Comparison of ENCODE assay signal across 1 cellular context in genomic region chr6:33609019-33609418, GRCh38.
TF ChIP-seq lines count a peak whose summit lies in the region.

No MANE protein-coding gene starts in this region.

TF ChIP-seq in IMR-90, 13 proteins besides CTCF, POLR2A, EP300 and RAD21:
- TF ChIP-seq RCOR1 (IDR thresholded peaks at IDR 0.05; ENCODE audit: insufficient replicate concordance, low read length) (no peak), RFX5 (IDR thresholded peaks at IDR 0.05; ENCODE audit: low read depth, low read length) (no peak), SMC3 (IDR thresholded peaks at IDR 0.05; ENCODE audit: low read depth, low read length) (no peak), NFE2L2 (IDR thresholded peaks at IDR 0.05; ENCODE audit: low read depth, low read length) (peak; percentile 83)
